In the genomic region with DNA sequence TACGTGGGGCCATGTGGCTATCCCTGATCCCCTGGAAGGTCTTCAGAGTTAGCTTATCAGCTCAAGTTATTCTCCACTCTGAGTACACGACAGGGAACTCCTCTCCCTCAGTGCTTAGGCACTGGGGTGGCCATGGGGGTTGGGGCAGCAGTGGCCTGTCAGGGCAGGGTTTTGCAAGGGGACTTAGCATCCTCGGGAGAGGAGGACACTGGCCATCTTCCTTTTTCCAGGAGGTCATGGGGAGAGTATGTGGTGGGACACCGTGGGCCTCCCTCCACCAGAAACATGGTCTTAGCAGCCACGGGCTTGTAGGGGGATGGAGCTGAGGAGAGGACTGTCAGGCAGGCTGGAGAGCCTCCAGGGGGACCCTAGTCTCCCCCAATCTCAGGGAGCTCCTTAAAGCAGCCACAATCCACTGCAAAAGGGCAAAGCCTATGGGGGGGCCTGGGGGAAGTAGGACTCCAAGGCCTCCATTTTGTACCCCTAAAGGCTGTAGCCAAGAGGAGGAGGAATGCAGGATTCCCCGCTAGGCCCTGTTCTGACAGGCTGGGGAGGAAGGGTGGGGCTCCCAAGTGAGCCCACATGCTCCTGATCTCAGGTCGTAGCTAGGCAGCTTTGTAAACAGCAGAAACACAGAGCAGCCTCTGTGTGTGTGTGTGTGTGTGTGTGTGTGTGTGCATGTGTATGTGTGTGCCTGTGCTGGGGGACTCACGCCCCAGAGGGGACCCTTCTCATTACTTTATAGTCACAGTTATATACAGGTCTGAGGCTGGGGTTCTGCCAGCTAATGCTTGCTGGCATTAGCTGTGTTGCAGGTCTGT, we compare ENCODE assay signal across 10 cellular contexts. TPM values are rescaled to one million over a fixed set of nuclear protein-coding genes. Genes with fewer than 3 reads are reported as not detected.
DNase-seq lines count a peak whose midpoint lies in the region; ATAC-seq and TF ChIP-seq lines count a peak whose summit lies in the region.
"Had no signal": no experiment of that assay in that cellular context is flagged by ENCODE, and none has a peak within 500 bp of the region (broad histone marks: within the 10 kb centered on the region; RNA-seq: fewer than 3 reads in every experiment).

No MANE protein-coding gene starts in this region.

- CTCF ChIA-PET in OCI-LY7 (lab: Charles Lee; ENCODE audit: unreplicated experiment) = no interaction called here

- H3K4me3 ChIP-seq in GM12865 (ENCODE audit: low read depth, low read length) (no peak overlapping the region), left lung (no peak overlapping the region), OCI-LY7 (ENCODE audit: low read depth, low read length, poor library complexity, severe bottlenecking) (no peak overlapping the region)

- H3K4me1 ChIP-seq in left lung (peaks cover 10 to 18% of the 10 kb centered on the region in 2 donors), OCI-LY7 (ENCODE audit: insufficient read depth, low read length, poor library complexity, severe bottlenecking) (no peaks in the 10 kb centered on the region)

- H3K36me3 Mint-ChIP-seq in activated T-helper 2 cell treated with anti-CD3 and anti-CD28 coated beads, Interferon-gamma antibody, Interleukin-2, Interleukin-4, amounts not matched to agents 10 μg/mL and 5 μg/mL and 100 μg/mL, durations not matched to agents 14 hours and 24 hours and 36 hours (ENCODE audit: low read depth) = no peaks in the 10 kb centered on the region

- POLR2A ChIA-PET in OCI-LY7 (lab: Charles Lee) = interaction anchor here (0.9 to 1.3 kb wide), 2 partner anchors 12 to 31 kb away, joined by 4 read pairs; no protein-coding TSS in a partner anchor

- no peaks in the 10 kb centered on the region for H3K9me3 ChIP-seq in left lung
- H3K9me3 ChIP-seq in OCI-LY7 (ENCODE audit: low read length) = no peaks in the 10 kb centered on the region

- TF ChIP-seq CTCF in GM12865 (IDR thresholded peaks at IDR 0.05; ENCODE audit: insufficient read depth, low read depth, low read length, missing control alignments) = no peak
- no peak for TF ChIP-seq CTCF in left lung (IDR thresholded peaks at IDR 0.05)
- TF ChIP-seq CTCF in OCI-LY7 (conservative IDR thresholded peaks at IDR 0.05; ENCODE audit: low read length) = no peak

- peaks cover 6% of the 10 kb centered on the region for H3K27me3 Mint-ChIP-seq in activated T-helper 2 cell treated with anti-CD3 and anti-CD28 coated beads, Interferon-gamma antibody, Interleukin-2, Interleukin-4, amounts not matched to agents 10 μg/mL and 5 μg/mL and 100 μg/mL, durations not matched to agents 14 hours and 24 hours and 36 hours (ENCODE audit: low read depth)

- no peaks in the 10 kb centered on the region for H3K9me3 Mint-ChIP-seq in activated T-helper 2 cell treated with anti-CD3 and anti-CD28 coated beads, Interferon-gamma antibody, Interleukin-2, Interleukin-4, amounts not matched to agents 10 μg/mL and 5 μg/mL and 100 μg/mL, durations not matched to agents 14 hours and 24 hours and 36 hours

- no peaks in the 10 kb centered on the region for H3K9me2 ChIP-seq in OCI-LY7 (ENCODE audit: insufficient read depth, low read length)

- H3K36me3 ChIP-seq in left lung = no peaks in the 10 kb centered on the region
- no peaks in the 10 kb centered on the region for H3K36me3 ChIP-seq in OCI-LY7 (ENCODE audit: insufficient read depth, low read length)

- no peak overlapping the region for H3K4me2 ChIP-seq in OCI-LY7 (ENCODE audit: low read length)

- H2AFZ ChIP-seq in OCI-LY7 (ENCODE audit: low read length) = no peak overlapping the region

- peak overlapping the region in 1 of 2 donors; percentile 1 for H3K27ac ChIP-seq in left lung
- no peak overlapping the region for H3K27ac ChIP-seq in OCI-LY7 (ENCODE audit: low read depth, low read length, poor library complexity, severe bottlenecking)
- H3K27ac ChIP-seq in substantia nigra (ENCODE audit: low read depth, low read length, poor library complexity, severe bottlenecking) = no peak overlapping the region

- H3K79me2 ChIP-seq in OCI-LY7 (ENCODE audit: insufficient read depth, low read depth, low read length) = no peaks in the 10 kb centered on the region

- peak; percentile 11 for DNase-seq in CD1c-positive myeloid dendritic cell (ENCODE audit: extremely low spot score)
- peak; percentile 23 for DNase-seq in GM12865 (ENCODE audit: low read depth)
- DNase-seq in activated T-helper 2 cell treated with anti-CD3 and anti-CD28 coated beads, Interferon-gamma antibody, Interleukin-2, Interleukin-4, amounts not matched to agents 10 μg/mL and 5 μg/mL and 100 μg/mL, durations not matched to agents 14 hours and 24 hours and 36 hours (ENCODE audit: low spot score) = peak; percentile 63
- peak in 1 of 2 donors; percentile 62 for DNase-seq in left lung
- DNase-seq in DMS 273 treated with DMSO at 0.1 percent for 48 hours (lab: John Stamatoyannopoulos, UW) = no peak
- no peak for DNase-seq in OCI-LY7 (ENCODE audit: low spot score)
- no peak for DNase-seq in substantia nigra (lab: John Stamatoyannopoulos, UW)
- DNase-seq in mesenteric fat pad (ENCODE audit: low spot score) = no peak
- DNase-seq: cerebellar nuclear complex had no signal

- no peak overlapping the region for H3K27ac Mint-ChIP-seq in activated T-helper 2 cell treated with anti-CD3 and anti-CD28 coated beads, Interferon-gamma antibody, Interleukin-2, Interleukin-4, amounts not matched to agents 10 μg/mL and 5 μg/mL and 100 μg/mL, durations not matched to agents 14 hours and 24 hours and 36 hours
- H3K27ac Mint-ChIP-seq: progenitor cell of endocrine pancreas had no signal

- H4K20me1 ChIP-seq in OCI-LY7 (ENCODE audit: insufficient read depth, low read length) = no peaks in the 10 kb centered on the region

- H3K27me3 ChIP-seq in left lung = peaks cover 0 to 16% of the 10 kb centered on the region in 2 donors

- ATAC-seq in left lung = peak; percentile 63

- no peak overlapping the region for H3K4me3 Mint-ChIP-seq in activated T-helper 2 cell treated with anti-CD3 and anti-CD28 coated beads, Interferon-gamma antibody, Interleukin-2, Interleukin-4, amounts not matched to agents 10 μg/mL and 5 μg/mL and 100 μg/mL, durations not matched to agents 14 hours and 24 hours and 36 hours (ENCODE audit: low read depth)

- BruUV-seq in OCI-LY7 (replicated peaks; lab: Mats Ljungman, UMichigan) = no TSS peak

- intact Hi-C loops in activated T-helper 2 cell treated with anti-CD3 and anti-CD28 coated beads, Interferon-gamma antibody, Interleukin-2, Interleukin-4, amounts not matched to agents 10 μg/mL and 5 μg/mL and 100 μg/mL, durations not matched to agents 14 hours and 24 hours and 36 hours (cut with micrococcal nuclease) = loop anchor here (5.0 to 10.0 kb wide), 2 partner anchors 57 to 430 kb away; no protein-coding TSS in a partner anchor
- intact Hi-C loops in left lung (cut with DNase I) (loop anchor here in 1 of 2 donors (5.0 to 10.0 kb wide), 2 partner anchors 167 to 730 kb away; a partner anchor contains a TSS), OCI-LY7 (cut with micrococcal nuclease; ENCODE audit: unreplicated experiment) (loop anchor here (5.0 kb wide), 2 partner anchors 57 to 712 kb away; no protein-coding TSS in a partner anchor)

- H3K4me1 Mint-ChIP-seq in activated T-helper 2 cell treated with anti-CD3 and anti-CD28 coated beads, Interferon-gamma antibody, Interleukin-2, Interleukin-4, amounts not matched to agents 10 μg/mL and 5 μg/mL and 100 μg/mL, durations not matched to agents 14 hours and 24 hours and 36 hours (ENCODE audit: low read depth) = peaks cover 7% of the 10 kb centered on the region

RNA-seq across cellular contexts. Expression of a gene that starts 36.6 kb away (rescaled TPM):
- total RNA-seq in activated T-helper 2 cell treated with anti-CD3 and anti-CD28 coated beads, Interferon-gamma antibody, Interleukin-2, Interleukin-4, amounts not matched to agents 10 μg/mL and 5 μg/mL and 100 μg/mL, durations not matched to agents 14 hours and 24 hours and 36 hours = not detected in 2 replicates
- total RNA-seq in left lung = 10 to 100 TPM; 27.6 to 30.1 TPM
- not detected in 2 replicates for total RNA-seq in OCI-LY7 (2014; rRNA removed; shearing (Covaris generic))
- total RNA-seq in OCI-LY7 (2022) = not detected in 2 replicates
- not detected for total RNA-seq in mesenteric fat pad

Comparison
In these comparisons a context has a peak if more than half of its experiments do, and no peak if none do; other contexts are left out.
1. DNase-seq: peak in CD1c-positive myeloid dendritic cell (single experiment), GM12865 (single experiment) and activated T-helper 2 cell treated with anti-CD3 and anti-CD28 coated beads, Interferon-gamma antibody, Interleukin-2, Interleukin-4, amounts not matched to agents 10 μg/mL and 5 μg/mL and 100 μg/mL, durations not matched to agents 14 hours and 24 hours and 36 hours (single experiment); none in DMS 273 treated with DMSO at 0.1 percent for 48 hours (single experiment), OCI-LY7 (single experiment), substantia nigra (0 of 49) and mesenteric fat pad (single experiment).
2. RNA of a gene that starts 36.6 kb away (total RNA-seq): 27.6 to 30.1 TPM in left lung; not detected in mesenteric fat pad (single experiment), not detected in activated T-helper 2 cell treated with anti-CD3 and anti-CD28 coated beads, Interferon-gamma antibody, Interleukin-2, Interleukin-4, amounts not matched to agents 10 μg/mL and 5 μg/mL and 100 μg/mL, durations not matched to agents 14 hours and 24 hours and 36 hours and not detected in OCI-LY7; every median in the first group is over 10 times any median in the second.